ENCODE assay signal across 11 cellular contexts in genomic region chr16:27238591-27238990, GRCh38. TPM values are rescaled to one million over a fixed set of nuclear protein-coding genes. Genes with fewer than 3 reads are reported as not detected.
DNase-seq lines count a peak whose midpoint lies in the region; ATAC-seq and TF ChIP-seq lines count a peak whose summit lies in the region.
"Had no signal": no experiment of that assay in that cellular context is flagged by ENCODE, and none has a peak within 500 bp of the region (broad histone marks: within the 10 kb centered on the region; RNA-seq: fewer than 3 reads in every experiment).

No MANE protein-coding gene starts in this region.

- no peak for ATAC-seq in activated T-cell treated with anti-CD3 and anti-CD28 coated beads, Interleukin-2, amount 50 U/mL, for 4 hours
- ATAC-seq in HG03108 (IDR thresholded peaks at IDR 0.05; ENCODE audit: unreplicated experiment) (no peak), HG02588 (IDR thresholded peaks at IDR 0.05; ENCODE audit: unreplicated experiment) (no peak), GM19397 (IDR thresholded peaks at IDR 0.05; ENCODE audit: unreplicated experiment) (no peak)

- H3K27ac ChIP-seq in stomach: peak overlapping the region in 4 of 5 donors; percentile 73 to 86 (median 84)

- H3K9me3 ChIP-seq in stomach: no peaks in the 10 kb centered on the region
- H3K9me3 ChIP-seq: adrenal gland had no signal

- H3K36me3 ChIP-seq in stomach: peaks cover 0 to 12% (median 8%) of the 10 kb centered on the region in 4 donors

- 85 to 98% (median 94%) methylated on average over 2 of the region's 2 CpGs for WGBS in stomach, 5 donors

- peak overlapping the region; percentile 80 for H3K4me3 Mint-ChIP-seq in activated T-cell treated with anti-CD3 and anti-CD28 coated beads, Interleukin-2, amount 50 U/mL, for 4 hours
- H3K4me3 Mint-ChIP-seq in immature natural killer cell: peak overlapping the region; percentile 75 to 90 (median 76)

- intact Hi-C loops in stomach (cut with DNase I; ENCODE audit: low total_unique reads): no loop called here

- H3K4me3 ChIP-seq in stomach: no peak overlapping the region
- H3K4me3 ChIP-seq: adrenal gland, smooth muscle cell had no signal

- no peaks in the 10 kb centered on the region for H3K27me3 Mint-ChIP-seq in activated T-cell treated with anti-CD3 and anti-CD28 coated beads, Interleukin-2, amount 50 U/mL, for 4 hours (ENCODE audit: low read depth)
- peaks cover 11 to 22% (median 18%) of the 10 kb centered on the region in 3 donors for H3K27me3 Mint-ChIP-seq in immature natural killer cell (ENCODE audit: low read depth in 3 of 3)

- peak overlapping the region; percentile 98 to 100 (median 98) for H3K27ac Mint-ChIP-seq in immature natural killer cell

- H3K27me3 ChIP-seq in stomach: no peaks in the 10 kb centered on the region
- H3K27me3 ChIP-seq: adrenal gland had no signal

- TF ChIP-seq POLR2A in stomach (IDR thresholded peaks at IDR 0.05): no peak

- TF ChIP-seq CTCF in stomach (IDR thresholded peaks at IDR 0.05): no peak

- peaks cover 35 to 84% (median 67%) of the 10 kb centered on the region in 4 donors for H3K4me1 ChIP-seq in stomach

- H3K9me3 Mint-ChIP-seq in activated T-cell treated with anti-CD3 and anti-CD28 coated beads, Interleukin-2, amount 50 U/mL, for 4 hours: no peaks in the 10 kb centered on the region
- no peaks in the 10 kb centered on the region for H3K9me3 Mint-ChIP-seq in immature natural killer cell

- H3K36me3 Mint-ChIP-seq in activated T-cell treated with anti-CD3 and anti-CD28 coated beads, Interleukin-2, amount 50 U/mL, for 4 hours (ENCODE audit: insufficient read depth): peaks cover 3% of the 10 kb centered on the region
- H3K36me3 Mint-ChIP-seq in immature natural killer cell: peaks cover 0 to 8% (median 4%) of the 10 kb centered on the region in 3 donors

- no peak for TF ChIP-seq EP300 in stomach (IDR thresholded peaks at IDR 0.05)

- peak; percentile 18 for DNase-seq in activated T-cell treated with anti-CD3 and anti-CD28 coated beads, Interleukin-2, amount 50 U/mL, for 1 hour
- no peak for DNase-seq in activated T-cell treated with anti-CD3 and anti-CD28 coated beads for 4 hours
- DNase-seq in activated T-cell treated with anti-CD3 and anti-CD28 coated beads, Interleukin-2, amount 50 U/mL, for 4 hours: no peak
- no peak for DNase-seq in immature natural killer cell
- no peak for DNase-seq in stomach
- DNase-seq: NCI-H2081 treated with DMSO at 0.1 percent for 48 hours had no signal

- H3K4me1 Mint-ChIP-seq in activated T-cell treated with anti-CD3 and anti-CD28 coated beads, Interleukin-2, amount 50 U/mL, for 4 hours (ENCODE audit: low read depth): peaks cover 82% of the 10 kb centered on the region
- H3K4me1 Mint-ChIP-seq in immature natural killer cell: peaks cover 82 to 85% of the 10 kb centered on the region in 2 donors

RNA-seq across cellular contexts. Expression of gene NSMCE1, which starts 30.0 kb away (rescaled TPM):
- total RNA-seq in activated T-cell treated with anti-CD3 and anti-CD28 coated beads, Interleukin-2, amount 50 U/mL, for 4 hours: 100 to 1,000 TPM; 109 to 111 (median 111) TPM
- polyA plus RNA-seq in immature natural killer cell (100 to 1,000 TPM; 133 to 162 (median 148) TPM), stomach (10 to 100 TPM; 53.5 to 67.0 (median 66.0) TPM)
- 100 to 1,000 TPM in 1 of 5 donors, 10 to 100 TPM in 3, 1 to 10 TPM in 1; 9.3 to 120 (median 24.1) TPM for total RNA-seq in stomach

RNA-seq across cellular contexts. Expression of gene KDM8, which starts 35.3 kb away (rescaled TPM):
- 10 to 100 TPM in 1 of 3 donors, 1 to 10 TPM in 2; 8.8 to 10.7 (median 8.9) TPM for total RNA-seq in activated T-cell treated with anti-CD3 and anti-CD28 coated beads, Interleukin-2, amount 50 U/mL, for 4 hours
- polyA plus RNA-seq in immature natural killer cell (1 to 10 TPM; 4.3 to 6.2 (median 5.1) TPM), stomach (1 to 10 TPM; 2.7 to 3.5 (median 2.7) TPM)
- total RNA-seq in stomach: 10 to 100 TPM in 1 of 5 donors, 1 to 10 TPM in 4; 1.4 to 58.3 (median 3.1) TPM
